In the genomic region with DNA sequence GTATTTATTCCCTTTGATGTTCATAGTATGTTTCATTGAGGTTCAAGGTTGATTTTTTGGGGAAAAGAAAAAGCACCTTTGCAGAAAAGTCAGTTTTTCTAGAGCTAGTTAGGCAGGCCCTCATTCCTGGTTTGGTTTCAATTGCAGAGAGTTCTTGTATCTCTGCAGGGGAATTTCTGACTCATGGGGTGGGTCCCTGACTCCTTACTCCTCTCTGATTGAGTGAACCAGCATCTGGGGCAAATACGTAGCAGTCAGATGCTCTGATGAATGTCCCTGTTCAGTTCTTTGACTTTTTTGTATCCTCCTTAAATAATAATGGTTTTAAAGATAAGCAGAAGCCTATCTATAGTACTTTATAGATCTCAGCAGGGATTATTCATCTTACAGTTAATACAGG, we compare ENCODE assay signal across 11 cellular contexts. TPM values are rescaled to one million over a fixed set of nuclear protein-coding genes. Genes with fewer than 3 reads are reported as not detected.
DNase-seq lines count a peak whose midpoint lies in the region; ATAC-seq and TF ChIP-seq lines count a peak whose summit lies in the region.
"Had no signal": no experiment of that assay in that cellular context is flagged by ENCODE, and none has a peak within 500 bp of the region (broad histone marks: within the 10 kb centered on the region; RNA-seq: fewer than 3 reads in every experiment).

No MANE protein-coding gene starts in this region.

- H3K36me3 ChIP-seq in GM23248 (ENCODE audit: low read depth) (no peaks in the 10 kb centered on the region), SK-N-SH (replicated peaks in 1 of 2; ENCODE audit: control insufficient read depth in 1 of 2, insufficient read depth in 2 of 2, low read length in 1 of 2) (no peaks in the 10 kb centered on the region)

- H3K4me2 ChIP-seq in GM23248 (ENCODE audit: unreplicated experiment) (peak overlapping the region; percentile 34), SK-N-SH (no peak overlapping the region)

- H2AFZ ChIP-seq in GM23248, result no peak overlapping the region
- H2AFZ ChIP-seq in SK-N-SH (ENCODE audit: low read depth), result 0 out of 2 replicates have a peak overlapping the region, but pooled peaks have one; percentile 19

- H3K9me3 ChIP-seq in GM23248 (ENCODE audit: low read depth), result no peaks in the 10 kb centered on the region
- H3K9me3 ChIP-seq in SK-N-SH, result no peaks in the 10 kb centered on the region
- H3K9me3 ChIP-seq: body of pancreas had no signal

- no peaks in the 10 kb centered on the region for H4K20me1 ChIP-seq in GM23248 (ENCODE audit: insufficient read depth)
- H4K20me1 ChIP-seq in SK-N-SH (ENCODE audit: insufficient read depth), result no peaks in the 10 kb centered on the region

- H3F3A ChIP-seq in GM23248 (ENCODE audit: insufficient read depth) (peaks cover 15% of the 10 kb centered on the region), SK-N-SH (replicated peaks; ENCODE audit: insufficient read depth) (no peaks in the 10 kb centered on the region)

- H3K79me2 ChIP-seq in GM23248 (ENCODE audit: insufficient read depth) (no peaks in the 10 kb centered on the region), SK-N-SH (ENCODE audit: insufficient read depth) (no peaks in the 10 kb centered on the region)

- TF ChIP-seq EP300 in SK-N-SH (IDR thresholded peaks at IDR 0.05; ENCODE audit: borderline replicate concordance in 1 of 2, low read depth in 1 of 2, low read length in 1 of 2), result no peak

- in situ Hi-C loops in GM23248 (cut with MboI), result no loop called here

- TF ChIP-seq CTCF in SK-N-SH (IDR thresholded peaks at IDR 0.05), result no peak

- TF ChIP-seq RAD21 in SK-N-SH (IDR thresholded peaks at IDR 0.05; ENCODE audit: low read length), result no peak

- H3K9ac ChIP-seq in GM23248 (peak overlapping the region; percentile 45), SK-N-SH (peak overlapping the region; percentile 7; the same call in 1 of the 2 replicates)

- POLR2A ChIA-PET in SK-N-SH (lab: Yijun Ruan, JAX), result no interaction called here

- no peak for ATAC-seq in HG02588 (IDR thresholded peaks at IDR 0.05; ENCODE audit: unreplicated experiment)
- ATAC-seq: body of pancreas, T-helper 17 cell had no signal

- H3K27me3 ChIP-seq in GM23248 (replicated peaks; ENCODE audit: insufficient read depth), result no peaks in the 10 kb centered on the region
- H3K27me3 ChIP-seq in SK-N-SH (ENCODE audit: insufficient read depth), result no peaks in the 10 kb centered on the region
- H3K27me3 ChIP-seq: body of pancreas had no signal

- CTCF ChIA-PET in SK-N-SH (lab: Yijun Ruan, JAX), result interaction anchor here (1.2 to 1.8 kb wide), 2 partner anchors 11 to 185 kb away, joined by 3 to 13 read pairs; no protein-coding TSS in a partner anchor

- H3K4me1 ChIP-seq in GM23248 (ENCODE audit: insufficient read depth) (peaks cover 8% of the 10 kb centered on the region), SK-N-SH (ENCODE audit: control insufficient read depth in 1 of 2, insufficient read depth in 2 of 2, low read depth in 1 of 2, low read length in 1 of 2) (no peaks in the 10 kb centered on the region)
- H3K4me1 ChIP-seq: body of pancreas had no signal

- H3K27ac ChIP-seq in GM23248, result peak overlapping the region; percentile 59
- H3K27ac ChIP-seq in SK-N-SH (ENCODE audit: low read depth in 2 of 2, low read length in 1 of 2), result peak overlapping the region in 1 of 2 experiments; percentile 23; a peak in 2 of 4 replicates
- H3K27ac ChIP-seq: body of pancreas had no signal

- whole genome bisulfite sequencing in GM23248 (ENCODE audit: low coverage in 1 of 2, low lambda C conversion rate in 2 of 2, missing lambda C conversion rate in 2 of 2), 2 experiments, result 18 to 27% methylated on average over 1 of the region's 1 CpG
- 35% methylated on average over 1 of the region's 1 CpG for WGBS in SK-N-SH (ENCODE audit: low lambda C conversion rate)

- H3K4me3 ChIP-seq in GM23248 (no peak overlapping the region), SK-N-SH (ENCODE audit: low read depth in 2 of 2, low read length in 1 of 2) (no peak overlapping the region)
- H3K4me3 ChIP-seq: body of pancreas had no signal

- DNase-seq in GM23248 (peak; percentile 93), SK-N-SH (no peak), fibroblast of peridontal ligament (ENCODE audit: extremely low read depth) (peak; percentile 95), NCI-H2171 (lab: John Stamatoyannopoulos, UW) (no peak), NCI-H2227 (lab: John Stamatoyannopoulos, UW; ENCODE audit: unreplicated experiment) (no peak)
- peak; percentile 27 to 40 (median 33) for DNase-seq in stimulated activated CD4-positive, alpha-beta T cell treated with anti-CD3 and anti-CD28 coated beads, TNF-alpha, amount 100 ng/mL, for 24 hours (ENCODE audit: low read depth in 3 of 3)
- DNase-seq: body of pancreas, KBM-7, NCI-H510A treated with DMSO at 0.1 percent for 48 hours, T-helper 17 cell had no signal

- H3K9me2 ChIP-seq in GM23248 (ENCODE audit: insufficient read depth) (no peaks in the 10 kb centered on the region), SK-N-SH (no peaks in the 10 kb centered on the region)

TF ChIP-seq in SK-N-SH, 30 proteins besides CTCF, POLR2A, EP300 and RAD21 (continues in another document):
- TF ChIP-seq FOSL2 (IDR thresholded peaks at IDR 0.05; ENCODE audit: borderline replicate concordance, low read depth), result peak; percentile 65
- TF ChIP-seq MEF2A (IDR thresholded peaks at IDR 0.05; ENCODE audit: borderline replicate concordance, low read depth), result no peak
- no peak for TF ChIP-seq ELF1 (IDR thresholded peaks at IDR 0.05)
- no peak for TF ChIP-seq SIN3A (IDR thresholded peaks at IDR 0.05; ENCODE audit: borderline replicate concordance, low read depth, low read length)
- no peak for TF ChIP-seq JUND (IDR thresholded peaks at IDR 0.05)
- TF ChIP-seq RFX5 (IDR thresholded peaks at IDR 0.05; ENCODE audit: low read length), result no peak
- no peak for TF ChIP-seq MAX (IDR thresholded peaks at IDR 0.05; ENCODE audit: low read depth)
- TF ChIP-seq, protein P1, sequence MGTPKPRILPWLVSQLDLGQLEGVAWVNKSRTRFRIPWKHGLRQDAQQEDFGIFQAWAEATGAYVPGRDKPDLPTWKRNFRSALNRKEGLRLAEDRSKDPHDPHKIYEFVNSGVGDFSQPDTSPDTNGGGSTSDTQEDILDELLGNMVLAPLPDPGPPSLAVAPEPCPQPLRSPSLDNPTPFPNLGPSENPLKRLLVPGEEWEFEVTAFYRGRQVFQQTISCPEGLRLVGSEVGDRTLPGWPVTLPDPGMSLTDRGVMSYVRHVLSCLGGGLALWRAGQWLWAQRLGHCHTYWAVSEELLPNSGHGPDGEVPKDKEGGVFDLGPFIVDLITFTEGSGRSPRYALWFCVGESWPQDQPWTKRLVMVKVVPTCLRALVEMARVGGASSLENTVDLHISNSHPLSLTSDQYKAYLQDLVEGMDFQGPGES (IDR thresholded peaks at IDR 0.05; ENCODE audit: low read depth, low read length), result no peak
- TF ChIP-seq REST (IDR thresholded peaks at IDR 0.05; ENCODE audit: low read depth, low read length), result no peak
- TF ChIP-seq, protein P2, sequence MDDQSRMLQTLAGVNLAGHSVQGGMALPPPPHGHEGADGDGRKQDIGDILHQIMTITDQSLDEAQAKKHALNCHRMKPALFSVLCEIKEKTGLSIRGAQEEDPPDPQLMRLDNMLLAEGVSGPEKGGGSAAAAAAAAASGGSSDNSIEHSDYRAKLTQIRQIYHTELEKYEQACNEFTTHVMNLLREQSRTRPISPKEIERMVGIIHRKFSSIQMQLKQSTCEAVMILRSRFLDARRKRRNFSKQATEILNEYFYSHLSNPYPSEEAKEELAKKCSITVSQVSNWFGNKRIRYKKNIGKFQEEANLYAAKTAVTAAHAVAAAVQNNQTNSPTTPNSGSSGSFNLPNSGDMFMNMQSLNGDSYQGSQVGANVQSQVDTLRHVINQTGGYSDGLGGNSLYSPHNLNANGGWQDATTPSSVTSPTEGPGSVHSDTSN (IDR thresholded peaks at IDR 0.05), result peak; percentile 55
- TF ChIP-seq NRF1 (IDR thresholded peaks at IDR 0.05; ENCODE audit: low read depth, low read length), result no peak
- no peak for TF ChIP-seq EZH2phosphoT487 (IDR thresholded peaks at IDR 0.05; ENCODE audit: borderline replicate concordance, low read depth)

RNA-seq across cellular contexts. Expression of gene NCR3LG1, which starts 7.7 kb away (rescaled TPM):
- 1.3 and 5.1 TPM in 2 replicates for total RNA-seq in GM23248 (2014; rRNA removed; shearing (Covaris generic))
- polyA plus RNA-seq in GM23248 (2016; fragmentation: Nextera tagmentation; extraction: Ambion mirVana), result 0.83 and 1.0 TPM in 2 replicates
- polyA plus RNA-seq in SK-N-SH (2012; rRNA removed), result 0.67 and 1.2 TPM in 2 replicates
- polyA plus RNA-seq in SK-N-SH (2012; cell fraction: cytosol; rRNA removed), result 0.41 and 0.52 TPM in 2 replicates
- 2.1 and 3.6 TPM in 2 replicates for polyA plus RNA-seq in SK-N-SH (2012; cell fraction: nucleus; rRNA removed)

RNA-seq across cellular contexts. Expression of gene KCNJ11, which starts 44.6 kb away (rescaled TPM):
- total RNA-seq in GM23248 (2014; rRNA removed; shearing (Covaris generic)), result not detected in 2 replicates
- not detected in 2 replicates for polyA plus RNA-seq in GM23248 (2016; fragmentation: Nextera tagmentation; extraction: Ambion mirVana)
- 0.13 and 0.23 TPM in 2 replicates for polyA plus RNA-seq in SK-N-SH (2012; rRNA removed)
- polyA plus RNA-seq in SK-N-SH (2012; cell fraction: cytosol; rRNA removed), result 0.09 and 0.22 TPM in 2 replicates
- polyA plus RNA-seq in SK-N-SH (2012; cell fraction: nucleus; rRNA removed), result 0.23 and 0.35 TPM in 2 replicates

Comparison
In these comparisons a context has a peak if more than half of its experiments do, and no peak if none do; other contexts are left out.
1. DNase-seq: peak in GM23248 (single experiment), fibroblast of peridontal ligament (single experiment) and stimulated activated CD4-positive, alpha-beta T cell treated with anti-CD3 and anti-CD28 coated beads, TNF-alpha, amount 100 ng/mL, for 24 hours (3 of 3); none in SK-N-SH (single experiment), NCI-H2171 (single experiment) and NCI-H2227 (single experiment).